Comparison of ENCODE assay signal across 14 cellular contexts in the genomic region with DNA sequence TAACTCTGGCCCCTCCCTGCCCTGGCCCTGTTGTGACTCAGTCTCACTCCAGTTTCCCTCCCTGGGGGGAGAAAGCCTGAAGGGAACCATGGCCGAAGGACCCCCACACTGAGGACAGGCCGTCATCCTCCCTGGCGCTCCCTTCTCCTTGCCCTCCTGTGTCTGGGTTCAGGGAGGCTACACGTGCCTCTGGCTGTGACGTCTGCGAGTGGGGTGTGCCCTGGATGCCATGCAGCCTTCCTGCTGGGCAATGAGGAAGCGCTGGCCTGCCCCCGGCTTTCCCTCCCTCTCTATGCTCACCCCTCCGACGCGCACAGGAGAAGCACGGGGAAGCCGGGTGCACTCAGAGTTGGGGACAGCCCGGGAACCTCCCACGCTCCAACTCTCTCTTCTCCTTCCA. TPM values are rescaled to one million over a fixed set of nuclear protein-coding genes. Genes with fewer than 3 reads are reported as not detected.
"Had no signal": no experiment of that assay in that cellular context is flagged by ENCODE, and none has a peak within 500 bp of the region (broad histone marks: within the 10 kb centered on the region; RNA-seq: fewer than 3 reads in every experiment).

No MANE protein-coding gene starts in this region.

- H3K4me3 ChIP-seq: body of pancreas, hepatocyte, tibial artery had no signal

- H3K4me2 ChIP-seq: hepatocyte had no signal

- FAIRE-seq: small intestine, TTC549 had no signal

- H3K4me1 ChIP-seq: body of pancreas, tibial artery had no signal

- H3K79me2 ChIP-seq: hepatocyte had no signal

- H3K9me3 ChIP-seq: body of pancreas, neutrophil, tibial artery had no signal

- H3K27ac ChIP-seq: body of pancreas, hepatocyte, neutrophil, tibial artery had no signal

- H2AFZ ChIP-seq: hepatocyte had no signal

- DNase-seq: activated naive CD4-positive, alpha-beta T cell treated with anti-CD3 and anti-CD28 coated beads, Interleukin-2, amount 50 U/mL, for 16 hours; activated T-cell treated with anti-CD3 and anti-CD28 coated beads, Interleukin-2, amount 50 U/mL, for 1 hour; body of pancreas; central memory CD4-positive, alpha-beta T cell; kidney glomerular epithelial cell; naive thymus-derived CD4-positive, alpha-beta T cell; small intestine; tibial artery had no signal

- H3K27me3 ChIP-seq: body of pancreas had no signal

- ATAC-seq: activated CD4-positive, CD25-positive, alpha-beta regulatory T cell treated with anti-CD3 and anti-CD28 coated beads, Interleukin-2, amount 50 U/mL, for 24 hours; body of pancreas; naive thymus-derived CD4-positive, alpha-beta T cell had no signal

- H3K36me3 ChIP-seq: neutrophil, tibial artery had no signal

RNA-seq across cellular contexts. Expression of gene BHLHE23, which starts 9.1 kb away (rescaled TPM):
- total RNA-seq: body of pancreas; epithelial cell of proximal tubule; hepatocyte; lung microvascular endothelial cell; naive thymus-derived CD4-positive, alpha-beta T cell had no signal
- polyA plus RNA-seq: hepatocyte; naive thymus-derived CD4-positive, alpha-beta T cell; small intestine had no signal
